Comparison of ENCODE assay signal across 27 cellular contexts in genomic region chr13:44189085-44189484, GRCh38.
"Had no signal": no experiment of that assay in that cellular context is flagged by ENCODE, and none has a peak within 500 bp of the region (broad histone marks: within the 10 kb centered on the region; RNA-seq: fewer than 3 reads in every experiment).

No MANE protein-coding gene starts in this region.

- H3K36me3 Mint-ChIP-seq: memory B cell; natural killer cell; stimulated activated memory B cell treated with anti-CD40 and anti-IgM and Interleukin-4, amounts not matched to agents 10 μg/mL and 1 μg/mL and 100 μg/mL, for 72 hours; type B pancreatic cell had no signal

- ATAC-seq: gastrocnemius medialis; heart left ventricle; left colon; lower lobe of right lung; natural killer cell; psoas muscle; right cardiac atrium; stimulated activated memory B cell treated with anti-CD40 and anti-IgM and Interleukin-4, amounts not matched to agents 10 μg/mL and 1 μg/mL and 100 μg/mL, for 72 hours had no signal

- H3K4me3 ChIP-seq: colonic mucosa, gastrocnemius medialis, heart left ventricle, hepatocyte, left ventricle myocardium inferior, lower lobe of right lung, ovary, psoas muscle, skin epidermis, spleen, testis, tibial artery had no signal

- H2AFZ ChIP-seq: hepatocyte had no signal

- H3K9me3 ChIP-seq: colonic mucosa, gastrocnemius medialis, heart left ventricle, left ventricle myocardium inferior, lower lobe of right lung, ovary, testis, tibial artery had no signal

- H3K4me3 Mint-ChIP-seq: dendritic cell treated with granulocyte-macrophage colony-stimulating factor and Interleukin-4, amounts not matched to agents 40 ng/mL and 50 ng/mL, for 4 days; endodermal cell; memory B cell; natural killer cell; stimulated activated memory B cell treated with anti-CD40 and anti-IgM and Interleukin-4, amounts not matched to agents 10 μg/mL and 1 μg/mL and 100 μg/mL, for 72 hours; type B pancreatic cell had no signal

- H3K27ac Mint-ChIP-seq: dendritic cell treated with granulocyte-macrophage colony-stimulating factor and Interleukin-4, amounts not matched to agents 40 ng/mL and 50 ng/mL, for 4 days; endodermal cell; memory B cell; natural killer cell; stimulated activated memory B cell treated with anti-CD40 and anti-IgM and Interleukin-4, amounts not matched to agents 10 μg/mL and 1 μg/mL and 100 μg/mL, for 72 hours; type B pancreatic cell had no signal

- H3K27ac ChIP-seq: colonic mucosa, gastrocnemius medialis, heart left ventricle, hepatocyte, left ventricle myocardium inferior, lower lobe of right lung, ovary, psoas muscle, skin epidermis, spleen, testis, tibial artery had no signal

- H3K27me3 Mint-ChIP-seq: stimulated activated memory B cell treated with anti-CD40 and anti-IgM and Interleukin-4, amounts not matched to agents 10 μg/mL and 1 μg/mL and 100 μg/mL, for 72 hours; type B pancreatic cell had no signal

- H3K4me1 Mint-ChIP-seq: endodermal cell, natural killer cell had no signal

- FAIRE-seq: islet of Langerhans had no signal

- H3K27me3 ChIP-seq: colonic mucosa, gastrocnemius medialis, heart left ventricle, hepatocyte, ovary, spleen, testis, tibial artery had no signal

- H3K79me2 ChIP-seq: hepatocyte had no signal

- H3K9me3 Mint-ChIP-seq: dendritic cell treated with granulocyte-macrophage colony-stimulating factor and Interleukin-4, amounts not matched to agents 40 ng/mL and 50 ng/mL, for 4 days; natural killer cell; stimulated activated memory B cell treated with anti-CD40 and anti-IgM and Interleukin-4, amounts not matched to agents 10 μg/mL and 1 μg/mL and 100 μg/mL, for 72 hours had no signal

- H3K36me3 ChIP-seq: colonic mucosa, gastrocnemius medialis, heart left ventricle, left ventricle myocardium inferior, lower lobe of right lung, ovary, spleen, tibial artery had no signal

- H3K4me2 ChIP-seq: hepatocyte had no signal

- H3K4me1 ChIP-seq: colonic mucosa, spleen, testis had no signal

- DNase-seq: colonic mucosa; effector CD8-positive, alpha-beta T cell; endodermal cell; gastrocnemius medialis; heart left ventricle; left colon; left ventricle myocardium inferior; lower lobe of right lung; natural killer cell; occipital lobe; ovary; posterior cingulate gyrus; psoas muscle; right cardiac atrium; spleen; stimulated activated CD4-positive, alpha-beta T cell treated with anti-CD3 and anti-CD28 coated beads, Interleukin-4, amount 100 ng/mL, for 4 hours; stimulated activated naive CD8-positive, alpha-beta T cell treated with anti-CD3 and anti-CD28 coated beads, Interleukin-15, Interleukin-2, amounts not matched to agents 100 U/mL and 50 U/mL, for 24 hours; substantia nigra; testis; tibial artery had no signal
